Comparison of ENCODE assay signal across 1 cellular context in genomic region chr11:125570952-125571351, GRCh38.
A peak's percentile ranks its signal among the peaks of the same experiment; 100 is the strongest.
TF ChIP-seq lines count a peak whose summit lies in the region.

No MANE protein-coding gene starts in this region.

TF ChIP-seq in liver, 16 proteins besides CTCF, POLR2A, EP300 and RAD21 (continued from another document):
- TF ChIP-seq GABPA (IDR thresholded peaks at IDR 0.05 in 1 of 2, conservative IDR thresholded peaks at IDR 0.05 in 1 of 2) (peak in 1 of 2 donors; percentile 24), MAX (IDR thresholded peaks at IDR 0.05) (no peak), FOXA1 (IDR thresholded peaks at IDR 0.05) (no peak), SP1 (IDR thresholded peaks at IDR 0.05) (peak; percentile 76), NR2F2 (IDR thresholded peaks at IDR 0.05) (no peak), JUND (IDR thresholded peaks at IDR 0.05) (peak in 1 of 2 donors; percentile 21)
- TF ChIP-seq, protein P1, sequence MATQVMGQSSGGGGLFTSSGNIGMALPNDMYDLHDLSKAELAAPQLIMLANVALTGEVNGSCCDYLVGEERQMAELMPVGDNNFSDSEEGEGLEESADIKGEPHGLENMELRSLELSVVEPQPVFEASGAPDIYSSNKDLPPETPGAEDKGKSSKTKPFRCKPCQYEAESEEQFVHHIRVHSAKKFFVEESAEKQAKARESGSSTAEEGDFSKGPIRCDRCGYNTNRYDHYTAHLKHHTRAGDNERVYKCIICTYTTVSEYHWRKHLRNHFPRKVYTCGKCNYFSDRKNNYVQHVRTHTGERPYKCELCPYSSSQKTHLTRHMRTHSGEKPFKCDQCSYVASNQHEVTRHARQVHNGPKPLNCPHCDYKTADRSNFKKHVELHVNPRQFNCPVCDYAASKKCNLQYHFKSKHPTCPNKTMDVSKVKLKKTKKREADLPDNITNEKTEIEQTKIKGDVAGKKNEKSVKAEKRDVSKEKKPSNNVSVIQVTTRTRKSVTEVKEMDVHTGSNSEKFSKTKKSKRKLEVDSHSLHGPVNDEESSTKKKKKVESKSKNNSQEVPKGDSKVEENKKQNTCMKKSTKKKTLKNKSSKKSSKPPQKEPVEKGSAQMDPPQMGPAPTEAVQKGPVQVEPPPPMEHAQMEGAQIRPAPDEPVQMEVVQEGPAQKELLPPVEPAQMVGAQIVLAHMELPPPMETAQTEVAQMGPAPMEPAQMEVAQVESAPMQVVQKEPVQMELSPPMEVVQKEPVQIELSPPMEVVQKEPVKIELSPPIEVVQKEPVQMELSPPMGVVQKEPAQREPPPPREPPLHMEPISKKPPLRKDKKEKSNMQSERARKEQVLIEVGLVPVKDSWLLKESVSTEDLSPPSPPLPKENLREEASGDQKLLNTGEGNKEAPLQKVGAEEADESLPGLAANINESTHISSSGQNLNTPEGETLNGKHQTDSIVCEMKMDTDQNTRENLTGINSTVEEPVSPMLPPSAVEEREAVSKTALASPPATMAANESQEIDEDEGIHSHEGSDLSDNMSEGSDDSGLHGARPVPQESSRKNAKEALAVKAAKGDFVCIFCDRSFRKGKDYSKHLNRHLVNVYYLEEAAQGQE (IDR thresholded peaks at IDR 0.05) = no peak
- TF ChIP-seq, protein P2, sequence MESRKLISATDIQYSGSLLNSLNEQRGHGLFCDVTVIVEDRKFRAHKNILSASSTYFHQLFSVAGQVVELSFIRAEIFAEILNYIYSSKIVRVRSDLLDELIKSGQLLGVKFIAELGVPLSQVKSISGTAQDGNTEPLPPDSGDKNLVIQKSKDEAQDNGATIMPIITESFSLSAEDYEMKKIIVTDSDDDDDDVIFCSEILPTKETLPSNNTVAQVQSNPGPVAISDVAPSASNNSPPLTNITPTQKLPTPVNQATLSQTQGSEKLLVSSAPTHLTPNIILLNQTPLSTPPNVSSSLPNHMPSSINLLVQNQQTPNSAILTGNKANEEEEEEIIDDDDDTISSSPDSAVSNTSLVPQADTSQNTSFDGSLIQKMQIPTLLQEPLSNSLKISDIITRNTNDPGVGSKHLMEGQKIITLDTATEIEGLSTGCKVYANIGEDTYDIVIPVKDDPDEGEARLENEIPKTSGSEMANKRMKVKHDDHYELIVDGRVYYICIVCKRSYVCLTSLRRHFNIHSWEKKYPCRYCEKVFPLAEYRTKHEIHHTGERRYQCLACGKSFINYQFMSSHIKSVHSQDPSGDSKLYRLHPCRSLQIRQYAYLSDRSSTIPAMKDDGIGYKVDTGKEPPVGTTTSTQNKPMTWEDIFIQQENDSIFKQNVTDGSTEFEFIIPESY (IDR thresholded peaks at IDR 0.05) = peak; percentile 18
